In genomic region chr5:139272471-139273321, GRCh38 we compare ENCODE assay signal across 9 cellular contexts. TPM values are rescaled to one million over a fixed set of nuclear protein-coding genes. Genes with fewer than 3 reads are reported as not detected.
DNase-seq lines count a peak whose midpoint lies in the region; ATAC-seq and TF ChIP-seq lines count a peak whose summit lies in the region.
"Had no signal": no experiment of that assay in that cellular context is flagged by ENCODE, and none has a peak within 500 bp of the region (broad histone marks: within the 10 kb centered on the region; RNA-seq: fewer than 3 reads in every experiment).

No MANE protein-coding gene starts in this region.

- 22 to 43% methylated on average over 6 of the region's 6 CpGs for whole genome bisulfite sequencing in sigmoid colon, 2 donors

- H3K9me3 ChIP-seq in BLaER1 treated with 17β-estradiol and CSF1 and Interleukin-3, amounts not matched to agents 10 nM and 100 nM (replicated peaks in 1 of 11) = no peaks in the 10 kb centered on the region
- H3K9me3 ChIP-seq in HEK293 (ENCODE audit: control insufficient read depth, insufficient read depth, low read depth, low read length) (no peaks in the 10 kb centered on the region), sigmoid colon (no peaks in the 10 kb centered on the region), SJCRH30 (replicated peaks) (no peaks in the 10 kb centered on the region)
- H3K9me3 ChIP-seq: neutrophil had no signal

- TF ChIP-seq EP300 in sigmoid colon (IDR thresholded peaks at IDR 0.05) = no peak

- POLR2A ChIA-PET in HEK293 (lab: Yijun Ruan, JAX) = interaction anchor here (0.6 to 4.2 kb wide), 3 partner anchors 21 to 152 kb away, joined by 7 to 29 read pairs (median 14); partner anchors contain the start of genes MATR3 and PAIP2

- no peaks in the 10 kb centered on the region for H3K27me3 ChIP-seq in BLaER1 treated with 17β-estradiol and CSF1 and Interleukin-3, amounts not matched to agents 10 nM and 100 nM
- H3K27me3 ChIP-seq in sigmoid colon (no peaks in the 10 kb centered on the region), SJCRH30 (no peaks in the 10 kb centered on the region)

- peak overlapping the region; percentile 82 to 98 (median 95) for H3K4me2 ChIP-seq in BLaER1 treated with 17β-estradiol and CSF1 and Interleukin-3, amounts not matched to agents 10 nM and 100 nM

- TF ChIP-seq POLR2A in sigmoid colon (IDR thresholded peaks at IDR 0.05) = no peak

- peak overlapping the region; percentile 39 to 99 (median 94); a peak in 15 of 22 replicates for H3K9ac ChIP-seq in BLaER1 treated with 17β-estradiol and CSF1 and Interleukin-3, amounts not matched to agents 10 nM and 100 nM

- peak overlapping the region in 10 of 11 experiments; percentile 56 to 98 (median 94); a peak in 16 of 22 replicates for H3K27ac ChIP-seq in BLaER1 treated with 17β-estradiol and CSF1 and Interleukin-3, amounts not matched to agents 10 nM and 100 nM
- H3K27ac ChIP-seq in HEK293 (ENCODE audit: extremely low read depth, low read depth, low read length) = no peak overlapping the region; the same call in 1 of the 2 replicates
- peak overlapping the region; percentile 79 to 89 (median 82) for H3K27ac ChIP-seq in sigmoid colon
- H3K27ac ChIP-seq in SJCRH30 = no peak overlapping the region

- H3K4me3 ChIP-seq in BLaER1 treated with 17β-estradiol and CSF1 and Interleukin-3, amounts not matched to agents 10 nM and 100 nM = peak overlapping the region; percentile 54 to 88 (median 82); a peak in 15 of 20 replicates
- H3K4me3 ChIP-seq in HEK293 (ENCODE audit: low read depth, low read length) (no peak overlapping the region), epithelial cell of esophagus (ENCODE audit: low read length) (no peak overlapping the region), sigmoid colon (peak overlapping the region in 2 of 4 donors; percentile 55 to 66), SJCRH30 (no peak overlapping the region)

- intact Hi-C loops in sigmoid colon (cut with DNase I) = no loop called here

- TF ChIP-seq CTCF in HEK293 (tag by site-specific recombination; IDR thresholded peaks at IDR 0.05) (no peak), epithelial cell of esophagus (IDR thresholded peaks at IDR 0.05; ENCODE audit: insufficient read depth, low read depth, low read length, missing control alignments) (no peak), sigmoid colon (IDR thresholded peaks at IDR 0.05) (no peak), GM10266 (IDR thresholded peaks at IDR 0.05; ENCODE audit: control insufficient read depth, insufficient read depth, low read depth, missing control alignments) (no peak)

- ATAC-seq in HG03521 (IDR thresholded peaks at IDR 0.05; ENCODE audit: unreplicated experiment) = no peak

- H3K4me1 ChIP-seq in BLaER1 treated with 17β-estradiol and CSF1 and Interleukin-3, amounts not matched to agents 10 nM and 100 nM = peaks cover 55 to 82% (median 72%) of the 10 kb centered on the region in 10 experiments
- peaks cover 17% of the 10 kb centered on the region for H3K4me1 ChIP-seq in HEK293 (ENCODE audit: control insufficient read depth, insufficient read depth, low read length)
- H3K4me1 ChIP-seq in sigmoid colon = peaks cover 0 to 59% (median 40%) of the 10 kb centered on the region in 4 donors
- peaks cover 16% of the 10 kb centered on the region for H3K4me1 ChIP-seq in SJCRH30

- CTCF ChIA-PET in HEK293 (lab: Yijun Ruan, JAX) = interaction anchor here (0.7 to 3.6 kb wide), 8 partner anchors 11 to 693 kb away, joined by 3 to 15 read pairs (median 3); no protein-coding TSS in a partner anchor

- peak in 3 of 5 experiments; percentile 16 to 79 (median 38) for DNase-seq in T-helper 2 cell
- peak; percentile 60 for DNase-seq in epithelial cell of esophagus (ENCODE audit: low read depth)
- no peak for DNase-seq in sigmoid colon
- DNase-seq in SJCRH30 = no peak
- no peak for DNase-seq in GM10266 (ENCODE audit: extremely low spot score)

- H3K36me3 ChIP-seq in BLaER1 treated with 17β-estradiol and CSF1 and Interleukin-3, amounts not matched to agents 10 nM and 100 nM = peaks cover under 1 to 29% (median 26%) of the 10 kb centered on the region in 11 experiments; a peak in 21 of 22 replicates
- H3K36me3 ChIP-seq in HEK293 (ENCODE audit: control insufficient read depth in 2 of 2, insufficient read depth in 1 of 2, low read length in 2 of 2) = peaks cover 10 to 25% of the 10 kb centered on the region in 2 experiments; a peak in 2 of 3 replicates
- H3K36me3 ChIP-seq in sigmoid colon = peaks cover 0 to 6% (median 0%) of the 10 kb centered on the region in 4 donors
- H3K36me3 ChIP-seq in SJCRH30 = peaks cover 21% of the 10 kb centered on the region
- H3K36me3 ChIP-seq: neutrophil had no signal

- H4K20me1 ChIP-seq in BLaER1 treated with 17β-estradiol and CSF1 and Interleukin-3, amounts not matched to agents 10 nM and 100 nM = peaks cover 0 to 31% (median 28%) of the 10 kb centered on the region in 11 experiments; a peak in 20 of 22 replicates

TF ChIP-seq in HEK293, 187 proteins besides CTCF, POLR2A, EP300 and RAD21 (continues in another document):
- TF ChIP-seq ZNF843 (tag by site-specific recombination; IDR thresholded peaks at IDR 0.05) (peak; percentile 69; the same call in 1 of the 2 replicates), ZNF423 (tag by site-specific recombination; IDR thresholded peaks at IDR 0.05) (no peak), SP7 (tag by site-specific recombination; IDR thresholded peaks at IDR 0.05) (peak; percentile 64), ZSCAN4 (tag by site-specific recombination; IDR thresholded peaks at IDR 0.05) (peak; percentile 94), ZNF624 (tag by site-specific recombination; IDR thresholded peaks at IDR 0.05) (peak; percentile 54; the same call in 1 of the 2 replicates), ZNF335 (tag by site-specific recombination; conservative IDR thresholded peaks at IDR 0.05) (peak; percentile 59), ZNF324 (tag by site-specific recombination; IDR thresholded peaks at IDR 0.05) (0 out of 2 replicates have a peak, but pooled peaks have one; percentile 43), ZNF629 (tag by site-specific recombination; IDR thresholded peaks at IDR 0.05) (peak; percentile 44; the same call in 1 of the 2 replicates), YY2 (tag by site-specific recombination; IDR thresholded peaks at IDR 0.05) (peak; percentile 71), ZNF501 (tag by site-specific recombination; IDR thresholded peaks at IDR 0.05) (peak; percentile 48; the same call in 1 of the 2 replicates), PATZ1 (tag by site-specific recombination; IDR thresholded peaks at IDR 0.05) (peak; percentile 57; the same call in 1 of the 2 replicates), ZNF768 (tag by site-specific recombination; IDR thresholded peaks at IDR 0.05) (no peak), KLF9 (tag by site-specific recombination; IDR thresholded peaks at IDR 0.05; ENCODE audit: low read depth) (peak; percentile 56; the same call in 1 of the 2 replicates), ZNF670 (tag by site-specific recombination; IDR thresholded peaks at IDR 0.05; ENCODE audit: low read depth) (no peak), SCRT2 (tag by site-specific recombination; IDR thresholded peaks at IDR 0.05) (peak; percentile 24; the same call in 1 of the 2 replicates), BCL6B (tag by site-specific recombination; IDR thresholded peaks at IDR 0.05) (no peak), ZSCAN16 (tag by site-specific recombination; IDR thresholded peaks at IDR 0.05) (peak; percentile 63; the same call in 1 of the 2 replicates), ZNF791 (tag by site-specific recombination; IDR thresholded peaks at IDR 0.05) (no peak), ZNF664 (tag by site-specific recombination; IDR thresholded peaks at IDR 0.05) (peak; percentile 55; the same call in 1 of the 2 replicates), GLI2 (tag by site-specific recombination; IDR thresholded peaks at IDR 0.05; ENCODE audit: borderline replicate concordance, low read depth) (no peak), ZBTB1 (tag by site-specific recombination; IDR thresholded peaks at IDR 0.05) (no peak)

RNA-seq across cellular contexts. Expression of gene MATR3, which starts 20.8 kb away (rescaled TPM):
- total RNA-seq in sigmoid colon = 100 to 1,000 TPM; 194 to 272 (median 228) TPM
- polyA plus RNA-seq in sigmoid colon = 100 to 1,000 TPM in 1 of 3 donors, 10 to 100 TPM in 2; 60.8 to 114 (median 66.1) TPM
- 588 and 629 TPM in 2 replicates for total RNA-seq in SJCRH30 (2014; rRNA removed; shearing (Covaris generic))

Comparison
In these comparisons a context has a peak if more than half of its experiments do, and no peak if none do; other contexts are left out.
1. H3K27ac ChIP-seq: peak in BLaER1 treated with 17β-estradiol and CSF1 and Interleukin-3, amounts not matched to agents 10 nM and 100 nM (10 of 11) and sigmoid colon (4 of 4); none in HEK293 (single experiment) and SJCRH30 (single experiment).
2. H3K4me3 ChIP-seq: peak in BLaER1 treated with 17β-estradiol and CSF1 and Interleukin-3, amounts not matched to agents 10 nM and 100 nM (10 of 10); none in HEK293 (single experiment), epithelial cell of esophagus (single experiment) and SJCRH30 (single experiment).
3. DNase-seq: peak in T-helper 2 cell (3 of 5) and epithelial cell of esophagus (single experiment); none in sigmoid colon (single experiment), SJCRH30 (0 of 2) and GM10266 (single experiment).